Comparison of ENCODE assay signal across 1 cellular context in the genomic region with DNA sequence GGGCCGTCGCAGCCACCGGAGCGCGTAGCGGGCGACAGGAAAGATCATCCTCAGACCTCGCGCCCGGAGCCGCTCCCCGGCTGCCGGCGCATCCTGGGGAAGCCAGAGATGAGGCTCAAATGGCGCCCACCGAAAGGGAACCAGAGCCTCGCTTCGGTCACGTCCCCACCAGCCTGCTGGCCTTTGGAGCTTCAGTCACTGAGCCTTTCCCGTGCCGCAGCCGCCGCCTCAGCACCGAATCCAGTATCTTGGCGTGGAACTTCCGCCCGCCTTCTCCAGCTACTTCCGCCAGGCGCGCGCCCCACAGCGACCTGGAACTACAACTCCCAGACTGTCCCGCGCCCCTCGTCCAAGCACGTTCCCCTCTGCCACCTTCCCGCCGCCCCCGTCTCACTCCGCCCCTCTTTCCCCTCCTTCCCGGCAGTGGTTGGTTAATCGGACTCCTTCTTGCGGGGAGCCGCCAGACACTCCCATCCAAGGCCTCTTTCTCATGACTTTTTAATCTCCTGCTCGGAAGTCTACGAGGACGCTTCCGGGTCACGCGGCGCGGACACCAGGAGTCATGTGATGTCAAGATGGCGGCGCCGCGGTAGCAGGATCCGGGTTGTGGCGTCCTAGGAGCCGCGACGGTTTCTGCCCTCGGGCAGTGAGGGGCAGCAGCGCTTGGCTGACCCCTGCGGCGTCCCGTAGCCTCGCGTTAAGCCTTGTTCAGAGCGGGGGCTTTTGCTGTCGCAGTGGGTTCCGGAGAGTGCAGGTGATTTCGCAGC.
TF ChIP-seq lines count a peak whose summit lies in the region.

A gene with protein sequence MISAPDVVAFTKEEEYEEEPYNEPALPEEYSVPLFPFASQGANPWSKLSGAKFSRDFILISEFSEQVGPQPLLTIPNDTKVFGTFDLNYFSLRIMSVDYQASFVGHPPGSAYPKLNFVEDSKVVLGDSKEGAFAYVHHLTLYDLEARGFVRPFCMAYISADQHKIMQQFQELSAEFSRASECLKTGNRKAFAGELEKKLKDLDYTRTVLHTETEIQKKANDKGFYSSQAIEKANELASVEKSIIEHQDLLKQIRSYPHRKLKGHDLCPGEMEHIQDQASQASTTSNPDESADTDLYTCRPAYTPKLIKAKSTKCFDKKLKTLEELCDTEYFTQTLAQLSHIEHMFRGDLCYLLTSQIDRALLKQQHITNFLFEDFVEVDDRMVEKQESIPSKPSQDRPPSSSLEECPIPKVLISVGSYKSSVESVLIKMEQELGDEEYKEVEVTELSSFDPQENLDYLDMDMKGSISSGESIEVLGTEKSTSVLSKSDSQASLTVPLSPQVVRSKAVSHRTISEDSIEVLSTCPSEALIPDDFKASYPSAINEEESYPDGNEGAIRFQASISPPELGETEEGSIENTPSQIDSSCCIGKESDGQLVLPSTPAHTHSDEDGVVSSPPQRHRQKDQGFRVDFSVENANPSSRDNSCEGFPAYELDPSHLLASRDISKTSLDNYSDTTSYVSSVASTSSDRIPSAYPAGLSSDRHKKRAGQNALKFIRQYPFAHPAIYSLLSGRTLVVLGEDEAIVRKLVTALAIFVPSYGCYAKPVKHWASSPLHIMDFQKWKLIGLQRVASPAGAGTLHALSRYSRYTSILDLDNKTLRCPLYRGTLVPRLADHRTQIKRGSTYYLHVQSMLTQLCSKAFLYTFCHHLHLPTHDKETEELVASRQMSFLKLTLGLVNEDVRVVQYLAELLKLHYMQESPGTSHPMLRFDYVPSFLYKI (plus strand): TSS at position 563 of the 767 bp plus-strand sequence. CDS start 497 bp downstream, outside the sequence.
A gene with protein sequence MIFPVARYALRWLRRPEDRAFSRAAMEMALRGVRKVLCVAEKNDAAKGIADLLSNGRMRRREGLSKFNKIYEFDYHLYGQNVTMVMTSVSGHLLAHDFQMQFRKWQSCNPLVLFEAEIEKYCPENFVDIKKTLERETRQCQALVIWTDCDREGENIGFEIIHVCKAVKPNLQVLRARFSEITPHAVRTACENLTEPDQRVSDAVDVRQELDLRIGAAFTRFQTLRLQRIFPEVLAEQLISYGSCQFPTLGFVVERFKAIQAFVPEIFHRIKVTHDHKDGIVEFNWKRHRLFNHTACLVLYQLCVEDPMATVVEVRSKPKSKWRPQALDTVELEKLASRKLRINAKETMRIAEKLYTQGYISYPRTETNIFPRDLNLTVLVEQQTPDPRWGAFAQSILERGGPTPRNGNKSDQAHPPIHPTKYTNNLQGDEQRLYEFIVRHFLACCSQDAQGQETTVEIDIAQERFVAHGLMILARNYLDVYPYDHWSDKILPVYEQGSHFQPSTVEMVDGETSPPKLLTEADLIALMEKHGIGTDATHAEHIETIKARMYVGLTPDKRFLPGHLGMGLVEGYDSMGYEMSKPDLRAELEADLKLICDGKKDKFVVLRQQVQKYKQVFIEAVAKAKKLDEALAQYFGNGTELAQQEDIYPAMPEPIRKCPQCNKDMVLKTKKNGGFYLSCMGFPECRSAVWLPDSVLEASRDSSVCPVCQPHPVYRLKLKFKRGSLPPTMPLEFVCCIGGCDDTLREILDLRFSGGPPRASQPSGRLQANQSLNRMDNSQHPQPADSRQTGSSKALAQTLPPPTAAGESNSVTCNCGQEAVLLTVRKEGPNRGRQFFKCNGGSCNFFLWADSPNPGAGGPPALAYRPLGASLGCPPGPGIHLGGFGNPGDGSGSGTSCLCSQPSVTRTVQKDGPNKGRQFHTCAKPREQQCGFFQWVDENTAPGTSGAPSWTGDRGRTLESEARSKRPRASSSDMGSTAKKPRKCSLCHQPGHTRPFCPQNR (minus strand): TSS at position 264 of the 767 bp plus-strand sequence. CDS start 216 bp downstream, at position 48.

TF ChIP-seq in HepG2, 621 proteins besides CTCF, POLR2A, EP300 and RAD21 (continued from another document and continues in another):
- TF ChIP-seq ZNF567 (CRISPR knock-in tag; IDR thresholded peaks at IDR 0.05; ENCODE audit: borderline replicate concordance) (no peak), HNF4G (IDR thresholded peaks at IDR 0.05; ENCODE audit: borderline replicate concordance, low read depth, low read length) (no peak), HNF4G (CRISPR knock-in tag; IDR thresholded peaks at IDR 0.05; ENCODE audit: borderline replicate concordance, low read depth) (no peak; the same call in 1 of the 2 replicates), SAP130 (CRISPR knock-in tag; IDR thresholded peaks at IDR 0.05; ENCODE audit: low read depth) (peak; percentile 91), ZFP36 (IDR thresholded peaks at IDR 0.05; ENCODE audit: borderline replicate concordance, low read depth, low read length, partially characterized antibody) (no peak), ZFX (CRISPR knock-in tag; IDR thresholded peaks at IDR 0.05; ENCODE audit: low read depth) (peak; percentile 75; the same call in 1 of the 2 replicates), EZH2 (conservative IDR thresholded peaks at IDR 0.05; ENCODE audit: low read depth, low read length) (no peak), MYC (CRISPR knock-in tag; IDR thresholded peaks at IDR 0.05; ENCODE audit: borderline replicate concordance) (peak; percentile 63; the same call in 1 of the 2 replicates), ZNF17 (CRISPR knock-in tag; IDR thresholded peaks at IDR 0.05) (peak; percentile 89; the same call in 1 of the 2 replicates), SIX1 (CRISPR knock-in tag; IDR thresholded peaks at IDR 0.05; ENCODE audit: borderline replicate concordance) (no peak), YEATS4 (CRISPR knock-in tag; IDR thresholded peaks at IDR 0.05; ENCODE audit: borderline replicate concordance) (peak; percentile 90; the same call in 1 of the 2 replicates), ESRRA (CRISPR knock-in tag; IDR thresholded peaks at IDR 0.05; ENCODE audit: low read depth) (no peak), ZFYVE20 (CRISPR knock-in tag; IDR thresholded peaks at IDR 0.05; ENCODE audit: borderline replicate concordance, low read depth) (no peak), NAIF1 (CRISPR knock-in tag; IDR thresholded peaks at IDR 0.05; ENCODE audit: borderline replicate concordance) (no peak), STAT5B (CRISPR knock-in tag; IDR thresholded peaks at IDR 0.05) (no peak), ZNF878 (CRISPR knock-in tag; IDR thresholded peaks at IDR 0.05) (peak; percentile 78), FOXA3 (CRISPR knock-in tag; IDR thresholded peaks at IDR 0.05) (0 out of 2 replicates have a peak, but pooled peaks have one; percentile 6), MYNN (CRISPR knock-in tag; IDR thresholded peaks at IDR 0.05; ENCODE audit: low read depth) (no peak), ARID2 (CRISPR knock-in tag; IDR thresholded peaks at IDR 0.05; ENCODE audit: borderline replicate concordance) (no peak), ZFP90 (CRISPR knock-in tag; IDR thresholded peaks at IDR 0.05; ENCODE audit: borderline replicate concordance) (no peak; the same call in 1 of the 2 replicates), ZSCAN9 (CRISPR knock-in tag; IDR thresholded peaks at IDR 0.05; ENCODE audit: borderline replicate concordance) (0 out of 2 replicates have a peak, but pooled peaks have one; percentile 53), NBN (conservative IDR thresholded peaks at IDR 0.05) (no peak), TCF12 (IDR thresholded peaks at IDR 0.05) (no peak), TCF12 (CRISPR knock-in tag; IDR thresholded peaks at IDR 0.05) (no peak), FLYWCH1 (CRISPR knock-in tag; IDR thresholded peaks at IDR 0.05) (no peak), NR2C2 (CRISPR knock-in tag; IDR thresholded peaks at IDR 0.05; ENCODE audit: borderline replicate concordance) (peak; percentile 99), CHD4 (IDR thresholded peaks at IDR 0.05; ENCODE audit: borderline replicate concordance, low read length) (no peak), ZNF350 (CRISPR knock-in tag; IDR thresholded peaks at IDR 0.05; ENCODE audit: borderline replicate concordance, low read depth) (peak; percentile 76; the same call in 1 of the 2 replicates), ZC3H4 (CRISPR knock-in tag; IDR thresholded peaks at IDR 0.05; ENCODE audit: borderline replicate concordance) (no peak), NFRKB (IDR thresholded peaks at IDR 0.05) (peak; percentile 29; the same call in 1 of the 2 replicates), JARID2 (CRISPR knock-in tag; IDR thresholded peaks at IDR 0.05; ENCODE audit: insufficient replicate concordance) (no peak), ZNF766 (CRISPR knock-in tag; IDR thresholded peaks at IDR 0.05; ENCODE audit: borderline replicate concordance) (0 out of 2 replicates have a peak, but pooled peaks have one; percentile 62)
- TF ChIP-seq, protein P1, sequence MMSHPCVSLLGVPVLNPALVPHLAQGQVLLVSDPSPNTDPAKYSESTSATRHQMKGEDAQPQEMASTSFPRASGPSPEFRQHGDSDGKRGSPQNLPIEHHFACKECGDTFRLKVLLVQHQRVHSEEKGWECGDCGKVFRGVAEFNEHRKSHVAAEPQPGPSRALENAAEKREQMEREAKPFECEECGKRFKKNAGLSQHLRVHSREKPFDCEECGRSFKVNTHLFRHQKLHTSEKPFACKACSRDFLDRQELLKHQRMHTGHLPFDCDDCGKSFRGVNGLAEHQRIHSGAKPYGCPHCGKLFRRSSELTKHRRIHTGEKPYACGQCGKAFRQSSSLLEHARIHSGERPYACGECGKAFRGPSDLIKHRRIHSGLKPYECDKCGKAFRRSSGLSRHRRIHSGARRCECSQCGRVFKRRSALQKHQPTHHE (CRISPR knock-in tag; IDR thresholded peaks at IDR 0.05; ENCODE audit: borderline replicate concordance): peak; percentile 91; the same call in 1 of the 2 replicates
- TF ChIP-seq, protein P2, sequence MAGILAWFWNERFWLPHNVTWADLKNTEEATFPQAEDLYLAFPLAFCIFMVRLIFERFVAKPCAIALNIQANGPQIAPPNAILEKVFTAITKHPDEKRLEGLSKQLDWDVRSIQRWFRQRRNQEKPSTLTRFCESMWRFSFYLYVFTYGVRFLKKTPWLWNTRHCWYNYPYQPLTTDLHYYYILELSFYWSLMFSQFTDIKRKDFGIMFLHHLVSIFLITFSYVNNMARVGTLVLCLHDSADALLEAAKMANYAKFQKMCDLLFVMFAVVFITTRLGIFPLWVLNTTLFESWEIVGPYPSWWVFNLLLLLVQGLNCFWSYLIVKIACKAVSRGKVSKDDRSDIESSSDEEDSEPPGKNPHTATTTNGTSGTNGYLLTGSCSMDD (CRISPR knock-in tag; IDR thresholded peaks at IDR 0.05): no peak
- TF ChIP-seq, protein P3, sequence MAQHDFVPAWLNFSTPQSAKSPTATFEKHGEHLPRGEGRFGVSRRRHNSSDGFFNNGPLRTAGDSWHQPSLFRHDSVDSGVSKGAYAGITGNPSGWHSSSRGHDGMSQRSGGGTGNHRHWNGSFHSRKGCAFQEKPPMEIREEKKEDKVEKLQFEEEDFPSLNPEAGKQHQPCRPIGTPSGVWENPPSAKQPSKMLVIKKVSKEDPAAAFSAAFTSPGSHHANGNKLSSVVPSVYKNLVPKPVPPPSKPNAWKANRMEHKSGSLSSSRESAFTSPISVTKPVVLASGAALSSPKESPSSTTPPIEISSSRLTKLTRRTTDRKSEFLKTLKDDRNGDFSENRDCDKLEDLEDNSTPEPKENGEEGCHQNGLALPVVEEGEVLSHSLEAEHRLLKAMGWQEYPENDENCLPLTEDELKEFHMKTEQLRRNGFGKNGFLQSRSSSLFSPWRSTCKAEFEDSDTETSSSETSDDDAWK (CRISPR knock-in tag; IDR thresholded peaks at IDR 0.05): no peak
- TF ChIP-seq, protein P4, sequence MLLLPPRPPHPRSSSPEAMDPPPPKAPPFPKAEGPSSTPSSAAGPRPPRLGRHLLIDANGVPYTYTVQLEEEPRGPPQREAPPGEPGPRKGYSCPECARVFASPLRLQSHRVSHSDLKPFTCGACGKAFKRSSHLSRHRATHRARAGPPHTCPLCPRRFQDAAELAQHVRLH (CRISPR knock-in tag; IDR thresholded peaks at IDR 0.05; ENCODE audit: borderline replicate concordance, low read depth): peak; percentile 17; the same call in 1 of the 2 replicates
- TF ChIP-seq, protein P5, sequence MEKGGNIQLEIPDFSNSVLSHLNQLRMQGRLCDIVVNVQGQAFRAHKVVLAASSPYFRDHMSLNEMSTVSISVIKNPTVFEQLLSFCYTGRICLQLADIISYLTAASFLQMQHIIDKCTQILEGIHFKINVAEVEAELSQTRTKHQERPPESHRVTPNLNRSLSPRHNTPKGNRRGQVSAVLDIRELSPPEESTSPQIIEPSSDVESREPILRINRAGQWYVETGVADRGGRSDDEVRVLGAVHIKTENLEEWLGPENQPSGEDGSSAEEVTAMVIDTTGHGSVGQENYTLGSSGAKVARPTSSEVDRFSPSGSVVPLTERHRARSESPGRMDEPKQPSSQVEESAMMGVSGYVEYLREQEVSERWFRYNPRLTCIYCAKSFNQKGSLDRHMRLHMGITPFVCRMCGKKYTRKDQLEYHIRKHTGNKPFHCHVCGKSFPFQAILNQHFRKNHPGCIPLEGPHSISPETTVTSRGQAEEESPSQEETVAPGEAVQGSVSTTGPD (CRISPR knock-in tag; IDR thresholded peaks at IDR 0.05): 0 out of 2 replicates have a peak, but pooled peaks have one; percentile 12
- TF ChIP-seq, protein P6, sequence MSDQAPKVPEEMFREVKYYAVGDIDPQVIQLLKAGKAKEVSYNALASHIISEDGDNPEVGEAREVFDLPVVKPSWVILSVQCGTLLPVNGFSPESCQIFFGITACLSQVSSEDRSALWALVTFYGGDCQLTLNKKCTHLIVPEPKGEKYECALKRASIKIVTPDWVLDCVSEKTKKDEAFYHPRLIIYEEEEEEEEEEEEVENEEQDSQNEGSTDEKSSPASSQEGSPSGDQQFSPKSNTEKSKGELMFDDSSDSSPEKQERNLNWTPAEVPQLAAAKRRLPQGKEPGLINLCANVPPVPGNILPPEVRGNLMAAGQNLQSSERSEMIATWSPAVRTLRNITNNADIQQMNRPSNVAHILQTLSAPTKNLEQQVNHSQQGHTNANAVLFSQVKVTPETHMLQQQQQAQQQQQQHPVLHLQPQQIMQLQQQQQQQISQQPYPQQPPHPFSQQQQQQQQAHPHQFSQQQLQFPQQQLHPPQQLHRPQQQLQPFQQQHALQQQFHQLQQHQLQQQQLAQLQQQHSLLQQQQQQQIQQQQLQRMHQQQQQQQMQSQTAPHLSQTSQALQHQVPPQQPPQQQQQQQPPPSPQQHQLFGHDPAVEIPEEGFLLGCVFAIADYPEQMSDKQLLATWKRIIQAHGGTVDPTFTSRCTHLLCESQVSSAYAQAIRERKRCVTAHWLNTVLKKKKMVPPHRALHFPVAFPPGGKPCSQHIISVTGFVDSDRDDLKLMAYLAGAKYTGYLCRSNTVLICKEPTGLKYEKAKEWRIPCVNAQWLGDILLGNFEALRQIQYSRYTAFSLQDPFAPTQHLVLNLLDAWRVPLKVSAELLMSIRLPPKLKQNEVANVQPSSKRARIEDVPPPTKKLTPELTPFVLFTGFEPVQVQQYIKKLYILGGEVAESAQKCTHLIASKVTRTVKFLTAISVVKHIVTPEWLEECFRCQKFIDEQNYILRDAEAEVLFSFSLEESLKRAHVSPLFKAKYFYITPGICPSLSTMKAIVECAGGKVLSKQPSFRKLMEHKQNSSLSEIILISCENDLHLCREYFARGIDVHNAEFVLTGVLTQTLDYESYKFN (CRISPR knock-in tag; conservative IDR thresholded peaks at IDR 0.05): no peak; the same call in 1 of the 2 replicates
- TF ChIP-seq, protein P7, sequence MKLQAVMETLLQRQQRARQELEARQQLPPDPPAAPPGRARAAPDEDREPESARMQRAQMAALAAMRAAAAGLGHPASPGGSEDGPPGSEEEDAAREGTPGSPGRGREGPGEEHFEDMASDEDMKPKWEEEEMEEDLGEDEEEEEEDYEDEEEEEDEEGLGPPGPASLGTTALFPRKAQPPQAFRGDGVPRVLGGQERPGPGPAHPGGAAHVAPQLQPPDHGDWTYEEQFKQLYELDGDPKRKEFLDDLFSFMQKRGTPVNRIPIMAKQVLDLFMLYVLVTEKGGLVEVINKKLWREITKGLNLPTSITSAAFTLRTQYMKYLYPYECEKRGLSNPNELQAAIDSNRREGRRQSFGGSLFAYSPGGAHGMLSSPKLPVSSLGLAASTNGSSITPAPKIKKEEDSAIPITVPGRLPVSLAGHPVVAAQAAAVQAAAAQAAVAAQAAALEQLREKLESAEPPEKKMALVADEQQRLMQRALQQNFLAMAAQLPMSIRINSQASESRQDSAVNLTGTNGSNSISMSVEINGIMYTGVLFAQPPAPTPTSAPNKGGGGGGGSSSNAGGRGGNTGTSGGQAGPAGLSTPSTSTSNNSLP (IDR thresholded peaks at IDR 0.05; ENCODE audit: low read depth, low read length): 0 out of 2 replicates have a peak, but pooled peaks have one; percentile 23
